Comparison of ENCODE assay signal across 3 cellular contexts in genomic region chr20:58486207-58486606, GRCh38.
TF ChIP-seq lines count a peak whose summit lies in the region.

No MANE protein-coding gene starts in this region.

TF ChIP-seq in SK-N-SH treated with all-trans-retinoic acid at 6 μM for 48 hours, 23 proteins besides CTCF, POLR2A, EP300 and RAD21:
- TF ChIP-seq CREB5 (CRISPR knock-in tag; IDR thresholded peaks at IDR 0.05; ENCODE audit: low read depth) (no peak), ZFP30 (CRISPR knock-in tag; IDR thresholded peaks at IDR 0.05) (peak; percentile 99), ESRRG (CRISPR knock-in tag; IDR thresholded peaks at IDR 0.05) (no peak)
TF ChIP-seq in SK-N-SH treated with all-trans-retinoic acid at 6 μM for 48 hours: peak in this region for 1.

TF ChIP-seq in SK-N-SH, 30 proteins besides CTCF, POLR2A, EP300 and RAD21 (continued from another document):
- no peak for TF ChIP-seq TCF12 (IDR thresholded peaks at IDR 0.05)
- no peak for TF ChIP-seq GATA2 (CRISPR knock-in tag; IDR thresholded peaks at IDR 0.05)
- no peak for TF ChIP-seq NFIC (IDR thresholded peaks at IDR 0.05; ENCODE audit: borderline replicate concordance)
- TF ChIP-seq EZH2phosphoT487 (IDR thresholded peaks at IDR 0.05; ENCODE audit: borderline replicate concordance, low read depth): no peak
- no peak for TF ChIP-seq SMC3 (IDR thresholded peaks at IDR 0.05; ENCODE audit: low read depth, low read length)
- no peak for TF ChIP-seq FOXM1 (IDR thresholded peaks at IDR 0.05; ENCODE audit: low read depth)

TF ChIP-seq in GM12878, 131 proteins besides CTCF, POLR2A, EP300 and RAD21 (continued from another document):
- TF ChIP-seq PKNOX1 (IDR thresholded peaks at IDR 0.05) (no peak), LARP7 (IDR thresholded peaks at IDR 0.05) (no peak)
